ENCODE assay signal across 8 cellular contexts in genomic region chr9:38226491-38226951, GRCh38.
A peak's percentile ranks its signal among the peaks of the same experiment; 100 is the strongest.
DNase-seq lines count a peak whose midpoint lies in the region; ATAC-seq and TF ChIP-seq lines count a peak whose summit lies in the region.

No MANE protein-coding gene starts in this region.

- H3K27ac Mint-ChIP-seq in CD8-positive, alpha-beta memory T cell = peak overlapping the region in 1 of 8 donors; percentile 43
- H3K27ac Mint-ChIP-seq in CD14-positive monocyte = peak overlapping the region in 1 of 7 donors; percentile 0

- H3K36me3 ChIP-seq in CD8-positive, alpha-beta memory T cell (ENCODE audit: insufficient read depth, low read length) = no peaks in the 10 kb centered on the region
- H3K36me3 ChIP-seq in OCI-LY7 (ENCODE audit: insufficient read depth, low read length) = no peaks in the 10 kb centered on the region
- H3K36me3 ChIP-seq in hepatocyte (replicated peaks; ENCODE audit: insufficient read depth, low read depth) = no peaks in the 10 kb centered on the region
- H3K36me3 ChIP-seq in sigmoid colon = no peaks in the 10 kb centered on the region

- BruUV-seq in OCI-LY7 (replicated peaks; lab: Mats Ljungman, UMichigan) = no TSS peak

- H4K20me1 ChIP-seq in OCI-LY7 (ENCODE audit: insufficient read depth, low read length) = no peaks in the 10 kb centered on the region
- no peaks in the 10 kb centered on the region for H4K20me1 ChIP-seq in hepatocyte (ENCODE audit: insufficient read depth, poor library complexity, severe bottlenecking)

- no peaks in the 10 kb centered on the region for H3K36me3 Mint-ChIP-seq in CD8-positive, alpha-beta memory T cell
- H3K36me3 Mint-ChIP-seq in CD14-positive monocyte = no peaks in the 10 kb centered on the region

- no peaks in the 10 kb centered on the region for H3K9me3 ChIP-seq in CD8-positive, alpha-beta memory T cell (ENCODE audit: low read length)
- no peaks in the 10 kb centered on the region for H3K9me3 ChIP-seq in OCI-LY7 (ENCODE audit: low read length)
- no peaks in the 10 kb centered on the region for H3K9me3 ChIP-seq in hepatocyte (ENCODE audit: low read depth)
- no peaks in the 10 kb centered on the region for H3K9me3 ChIP-seq in sigmoid colon

- H3K4me1 Mint-ChIP-seq in CD8-positive, alpha-beta memory T cell = peaks cover 13 to 17% (median 16%) of the 10 kb centered on the region in 3 donors
- H3K4me1 Mint-ChIP-seq in CD14-positive monocyte = peaks cover 13% of the 10 kb centered on the region

- H3K79me2 ChIP-seq in OCI-LY7 (ENCODE audit: insufficient read depth, low read depth, low read length) (no peaks in the 10 kb centered on the region), hepatocyte (no peaks in the 10 kb centered on the region)

- H2AFZ ChIP-seq in OCI-LY7 (ENCODE audit: low read length) = peak overlapping the region; percentile 85
- H2AFZ ChIP-seq in hepatocyte = peak overlapping the region; percentile 22

- no peak overlapping the region for H3K27ac ChIP-seq in CD8-positive, alpha-beta memory T cell (ENCODE audit: low read depth, low read length)
- peak overlapping the region; percentile 40 for H3K27ac ChIP-seq in OCI-LY7 (ENCODE audit: low read depth, low read length, poor library complexity, severe bottlenecking)
- H3K27ac ChIP-seq in hepatocyte = peak overlapping the region; percentile 68
- H3K27ac ChIP-seq in sigmoid colon = no peak overlapping the region

- H3K4me2 ChIP-seq in OCI-LY7 (ENCODE audit: low read length) (peak overlapping the region; percentile 68), hepatocyte (peak overlapping the region; percentile 67)

- H3K4me3 ChIP-seq in CD8-positive, alpha-beta memory T cell (ENCODE audit: low read length) = no peak overlapping the region
- H3K4me3 ChIP-seq in Jurkat, Clone E6-1 (ENCODE audit: low read length) = peak overlapping the region; percentile 62
- H3K4me3 ChIP-seq in OCI-LY7 (ENCODE audit: low read depth, low read length, poor library complexity, severe bottlenecking) (peak overlapping the region; percentile 55), hepatocyte (no peak overlapping the region), sigmoid colon (peak overlapping the region in 1 of 4 donors; percentile 15)

- POLR2A ChIA-PET in CD8-positive, alpha-beta memory T cell (lab: Charles Lee) = no interaction called here
- POLR2A ChIA-PET in OCI-LY7 (lab: Charles Lee) = interaction anchor here (0.6 to 1.0 kb wide), 3 partner anchors 10 to 454 kb away, joined by 3 to 4 read pairs (median 4); no protein-coding TSS in a partner anchor

- 4% methylated on average over 10 of the region's 11 CpGs for WGBS in hepatocyte (ENCODE audit: low lambda C conversion rate, missing lambda C conversion rate)
- 9 to 15% methylated on average over 11 of the region's 11 CpGs for WGBS in sigmoid colon, 2 donors

- peak overlapping the region in 6 of 7 donors; percentile 11 to 81 (median 60) for H3K4me3 Mint-ChIP-seq in CD8-positive, alpha-beta memory T cell
- H3K4me3 Mint-ChIP-seq in CD14-positive monocyte = peak overlapping the region in 1 of 2 donors; percentile 75

- DNase-seq in CD8-positive, alpha-beta memory T cell = no peak
- peak; percentile 44 for DNase-seq in Jurkat, Clone E6-1 (ENCODE audit: low read depth, low spot score)
- no peak for DNase-seq in OCI-LY7 (ENCODE audit: low spot score)
- DNase-seq in hepatocyte (ENCODE audit: low spot score) = no peak
- DNase-seq in CD14-positive monocyte (ENCODE audit: low spot score) = no peak
- no peak for DNase-seq in sigmoid colon

- CTCF ChIA-PET in CD8-positive, alpha-beta memory T cell (lab: Charles Lee) = no interaction called here
- CTCF ChIA-PET in OCI-LY7 (lab: Charles Lee; ENCODE audit: unreplicated experiment) = no interaction called here

- peaks cover 0 to 5% (median 4%) of the 10 kb centered on the region in 5 donors for H3K9me3 Mint-ChIP-seq in CD8-positive, alpha-beta memory T cell
- H3K9me3 Mint-ChIP-seq in CD14-positive monocyte = peaks cover 0 to 3% (median 0%) of the 10 kb centered on the region in 7 donors

- no peak for TF ChIP-seq POLR2A in sigmoid colon (IDR thresholded peaks at IDR 0.05)

- no peaks in the 10 kb centered on the region for H3K27me3 ChIP-seq in CD8-positive, alpha-beta memory T cell (ENCODE audit: insufficient read depth, low read length, poor library complexity, severe bottlenecking)
- H3K27me3 ChIP-seq in hepatocyte = no peaks in the 10 kb centered on the region
- H3K27me3 ChIP-seq in sigmoid colon = no peaks in the 10 kb centered on the region

- no peak for TF ChIP-seq EP300 in sigmoid colon (IDR thresholded peaks at IDR 0.05)

- peaks cover 12% of the 10 kb centered on the region for H3K4me1 ChIP-seq in CD8-positive, alpha-beta memory T cell (ENCODE audit: insufficient read depth, low read length)
- H3K4me1 ChIP-seq in OCI-LY7 (ENCODE audit: insufficient read depth, low read length, poor library complexity, severe bottlenecking) (peaks cover 55% of the 10 kb centered on the region), hepatocyte (ENCODE audit: insufficient read depth) (peaks cover 13% of the 10 kb centered on the region), sigmoid colon (peaks cover 0 to 14% (median 12%) of the 10 kb centered on the region in 4 donors)

- intact Hi-C loops in OCI-LY7 (cut with micrococcal nuclease; ENCODE audit: unreplicated experiment) (loop anchor here (5.0 kb wide), 1 partner anchor 49 kb away; no protein-coding TSS in a partner anchor), CD14-positive monocyte (cut with micrococcal nuclease) (no loop called here), sigmoid colon (cut with DNase I) (no loop called here)

- ATAC-seq in GM18907 (IDR thresholded peaks at IDR 0.05; ENCODE audit: unreplicated experiment) (no peak), HG02763 (IDR thresholded peaks at IDR 0.05; ENCODE audit: unreplicated experiment) (no peak)

- H3K27me3 Mint-ChIP-seq in CD8-positive, alpha-beta memory T cell = peaks cover 21 to 50% of the 10 kb centered on the region in 2 donors
- peaks cover 11 to 24% (median 15%) of the 10 kb centered on the region in 3 donors for H3K27me3 Mint-ChIP-seq in CD14-positive monocyte (ENCODE audit: low read depth in 3 of 3)

- no peak for TF ChIP-seq CTCF in OCI-LY7 (conservative IDR thresholded peaks at IDR 0.05; ENCODE audit: low read length)
- TF ChIP-seq CTCF in hepatocyte (IDR thresholded peaks at IDR 0.05; ENCODE audit: poor library complexity) = no peak
- TF ChIP-seq CTCF in CD14-positive monocyte (IDR thresholded peaks at IDR 0.05) = no peak
- no peak for TF ChIP-seq CTCF in sigmoid colon (IDR thresholded peaks at IDR 0.05)

- H3K9me2 ChIP-seq in OCI-LY7 (ENCODE audit: insufficient read depth, low read length) (no peaks in the 10 kb centered on the region), hepatocyte (replicated peaks; ENCODE audit: insufficient read depth) (no peaks in the 10 kb centered on the region)

Comparison
In these comparisons a context has a peak if more than half of its experiments do, and no peak if none do; other contexts are left out.
1. H3K27ac ChIP-seq: peak in OCI-LY7 (single experiment) and hepatocyte (single experiment); none in CD8-positive, alpha-beta memory T cell (single experiment) and sigmoid colon (0 of 4).
2. H3K4me3 ChIP-seq: peak in Jurkat, Clone E6-1 (single experiment) and OCI-LY7 (single experiment); none in CD8-positive, alpha-beta memory T cell (single experiment) and hepatocyte (single experiment).